8 cellular contexts compared by ENCODE assay signal in the genomic region with DNA sequence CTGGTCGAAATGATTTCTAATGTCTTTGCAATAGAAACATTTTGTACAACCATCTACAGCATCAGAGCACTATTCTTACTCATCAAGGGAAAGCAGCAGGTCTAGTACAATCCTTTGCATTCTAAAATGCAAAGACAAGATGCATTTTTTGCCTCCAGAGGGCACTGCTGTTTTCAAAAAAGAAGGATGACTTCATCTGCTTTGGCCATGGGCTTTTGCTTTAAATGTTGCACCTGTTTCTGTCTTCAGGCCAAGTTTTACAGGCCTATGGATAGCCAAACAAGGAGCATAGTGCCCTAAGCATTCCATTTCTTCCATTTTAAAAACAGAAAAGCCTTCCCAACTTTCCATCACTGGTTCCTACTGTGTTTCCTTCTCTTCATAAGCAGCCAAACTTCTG. TPM values are rescaled to one million over a fixed set of nuclear protein-coding genes. Genes with fewer than 3 reads are reported as not detected.
A peak's percentile ranks its signal among the peaks of the same experiment; 100 is the strongest.
DNase-seq lines count a peak whose midpoint lies in the region; ATAC-seq, FAIRE-seq and TF ChIP-seq lines count a peak whose summit lies in the region.

No MANE protein-coding gene starts in this region.

- H3K36me3 ChIP-seq in HCT116 (ENCODE audit: control insufficient read depth in 1 of 2, insufficient read depth in 2 of 2, low read length in 2 of 2) (0 out of 4 replicates have a peak, but pooled peaks cover 0 to under 1% of the 10 kb centered on the region in 2 experiments), endothelial cell of umbilical vein (ENCODE audit: control insufficient read depth in 2 of 2, extremely low read depth in 1 of 2, insufficient read depth in 2 of 2, low read length in 2 of 2) (no peaks in the 10 kb centered on the region)

- peak; percentile 38 for DNase-seq in DMS114 treated with DMSO at 0.1 percent for 48 hours (lab: John Stamatoyannopoulos, UW; ENCODE audit: unreplicated experiment)
- peak; percentile 51 for DNase-seq in HCT116 (ENCODE audit: low read depth, low spot score)
- DNase-seq in NCI-H2227 treated with DMSO at 0.1 percent for 48 hours (lab: John Stamatoyannopoulos, UW), result peak; percentile 49
- peak; percentile 53 for DNase-seq in activated CD4-positive, alpha-beta T cell treated with anti-CD3 and anti-CD28 coated beads, Interleukin-2, amount 50 U/mL, for 1 hour
- DNase-seq in endothelial cell of umbilical vein (ENCODE audit: low read depth, low spot score), result peak; percentile 64
- peak; percentile 38 for DNase-seq in non-pigmented ciliary epithelial cell (ENCODE audit: low read depth)
- DNase-seq in posterior cingulate gyrus, result no peak

- POLR2A ChIA-PET in HCT116 (lab: Charles Lee) (interaction anchor here (2.0 kb wide), 1 partner anchor 118 kb away, joined by 6 read pairs; no protein-coding TSS in a partner anchor), endothelial cell of umbilical vein (lab: Charles Lee) (no interaction called here)

- intact Hi-C loops in HCT116 (cut with micrococcal nuclease), result loop anchor here (1.0 to 5.0 kb wide), 2 partner anchors 103 to 119 kb away; no protein-coding TSS in a partner anchor
- intact Hi-C loops in endothelial cell of umbilical vein (cut with micrococcal nuclease), result loop anchor here (1.0 to 5.0 kb wide), 3 partner anchors 119 to 468 kb away; no protein-coding TSS in a partner anchor
- intact Hi-C loops in posterior cingulate gyrus (cut with DNase I), result loop anchor here (2.0 kb wide), 1 partner anchor 118 kb away; no protein-coding TSS in a partner anchor

- H3K9me2 ChIP-seq in HCT116 (ENCODE audit: insufficient read depth), result no peaks in the 10 kb centered on the region

- H2AFZ ChIP-seq in HCT116 (ENCODE audit: low read depth, low read length, poor library complexity, severe bottlenecking), result no peak overlapping the region
- H2AFZ ChIP-seq in endothelial cell of umbilical vein (ENCODE audit: low read depth, low read length), result no peak overlapping the region

- H3K9me1 ChIP-seq in endothelial cell of umbilical vein (replicated peaks; ENCODE audit: control insufficient read depth, extremely low read depth, insufficient read depth, low read length), result no peaks in the 10 kb centered on the region

- RAD21 ChIA-PET in HCT116 (lab: Charles Lee; ENCODE audit: low non-redundant PET in 1 of 2, low total read pairs in 2 of 2, uncharacterized antibody in 2 of 2, unreplicated experiment in 2 of 2), result no interaction called here

- H3K4me2 ChIP-seq in HCT116 (ENCODE audit: low read length), result no peak overlapping the region
- H3K4me2 ChIP-seq in endothelial cell of umbilical vein (ENCODE audit: insufficient read depth, low read length), result no peak overlapping the region

- no peaks in the 10 kb centered on the region for H4K20me1 ChIP-seq in HCT116 (ENCODE audit: insufficient read depth)
- no peaks in the 10 kb centered on the region for H4K20me1 ChIP-seq in endothelial cell of umbilical vein (replicated peaks; ENCODE audit: control insufficient read depth, extremely low read depth, insufficient read depth, low read length)

- ATAC-seq in HCT116, result peak; percentile 43; the same call in 1 of the 2 replicates
- ATAC-seq in HG02571 (IDR thresholded peaks at IDR 0.05; ENCODE audit: unreplicated experiment), result no peak

- H3K9ac ChIP-seq in HCT116 (ENCODE audit: low read length) (no peak overlapping the region), endothelial cell of umbilical vein (replicated peaks; ENCODE audit: extremely low read depth, insufficient read depth, low read length) (no peak overlapping the region)

- H3K4me3 ChIP-seq in HCT116 (replicated peaks in 1 of 2; ENCODE audit: low read depth in 1 of 2, low read length in 2 of 2) (no peak overlapping the region), endothelial cell of umbilical vein (replicated peaks in 1 of 3; ENCODE audit: insufficient read depth in 1 of 3, low read depth in 1 of 3, low read length in 3 of 3) (no peak overlapping the region)

- no peaks in the 10 kb centered on the region for H3K27me3 ChIP-seq in HCT116 (ENCODE audit: insufficient read depth, low read length)
- no peaks in the 10 kb centered on the region for H3K27me3 ChIP-seq in endothelial cell of umbilical vein (ENCODE audit: control insufficient read depth in 2 of 2, insufficient read depth in 2 of 2, low read length in 2 of 2)

- dilution Hi-C loops in endothelial cell of umbilical vein (cut with MboI; ENCODE audit: extremely low pct_ligation_motif_present, low sequenced_read_pairs), result no loop called here

- CTCF ChIA-PET in HCT116 (lab: Charles Lee), result interaction anchor here (0.9 kb wide), 1 partner anchor 119 kb away, joined by 8 read pairs; no protein-coding TSS in a partner anchor
- CTCF ChIA-PET in endothelial cell of umbilical vein (lab: Charles Lee), result interaction anchor here (8.8 kb wide), 1 partner anchor 118 kb away, joined by 129 read pairs; a partner anchor contains a TSS

- no TSS peak for BruUV-seq in HCT116 (replicated peaks; lab: Mats Ljungman, UMichigan)
- no TSS peak for BruUV-seq in endothelial cell of umbilical vein (replicated peaks; lab: Mats Ljungman, UMichigan)

- no peaks in the 10 kb centered on the region for H3K9me3 ChIP-seq in HCT116 (ENCODE audit: control insufficient read depth in 1 of 2, insufficient read depth in 1 of 2, low read depth in 1 of 2, low read length in 2 of 2)
- no peaks in the 10 kb centered on the region for H3K9me3 ChIP-seq in endothelial cell of umbilical vein (replicated peaks; ENCODE audit: control insufficient read depth, insufficient read depth, low read length)

- H3K27ac ChIP-seq in HCT116 (ENCODE audit: low read depth, low read length) (no peak overlapping the region), endothelial cell of umbilical vein (ENCODE audit: insufficient read depth, low read depth, low read length) (no peak overlapping the region)

- H3K4me1 ChIP-seq in HCT116 (ENCODE audit: control insufficient read depth in 1 of 2, insufficient read depth in 2 of 2, low read length in 2 of 2), result peaks cover 8 to 17% of the 10 kb centered on the region in 2 experiments
- peaks cover 8% of the 10 kb centered on the region for H3K4me1 ChIP-seq in endothelial cell of umbilical vein (ENCODE audit: control insufficient read depth, extremely low read depth, insufficient read depth, low read length)

- TF ChIP-seq RAD21 in HCT116 (IDR thresholded peaks at IDR 0.05; ENCODE audit: low read depth), result peak; percentile 89

- TF ChIP-seq CTCF in HCT116 (IDR thresholded peaks at IDR 0.05 in 2 of 3, conservative IDR thresholded peaks at IDR 0.05 in 1 of 3; ENCODE audit: borderline replicate concordance in 1 of 3, insufficient read depth in 1 of 3, low read depth in 2 of 3, low read length in 2 of 3) (peak; percentile 58 to 78 (median 61)), endothelial cell of umbilical vein (IDR thresholded peaks at IDR 0.05; ENCODE audit: extremely low read depth in 1 of 2, insufficient read depth in 1 of 2, low read depth in 1 of 2, low read length in 2 of 2) (peak; percentile 51 to 60)

- TF ChIP-seq POLR2A in HCT116 (IDR thresholded peaks at IDR 0.05; ENCODE audit: borderline replicate concordance, extremely low read depth, insufficient read depth, insufficient read length), result no peak
- TF ChIP-seq POLR2A in endothelial cell of umbilical vein (IDR thresholded peaks at IDR 0.05; ENCODE audit: low read depth, low read length), result no peak

- FAIRE-seq in endothelial cell of umbilical vein (lab: Jason Lieb, UNC), result peak; percentile 75

- H3K79me2 ChIP-seq in HCT116 (ENCODE audit: insufficient read depth, low read length) (0 out of 2 replicates have a peak, but pooled peaks cover 4% of the 10 kb centered on the region), endothelial cell of umbilical vein (ENCODE audit: control insufficient read depth, insufficient read depth, low read length) (no peaks in the 10 kb centered on the region)

RNA-seq across cellular contexts. Expression of a gene that starts 3.4 kb away (rescaled TPM):
- total RNA-seq in HCT116 (2021; ENCODE audit: unreplicated experiment) (9.5 TPM), endothelial cell of umbilical vein (9.7 and 12.5 TPM in 2 replicates)
- polyA plus RNA-seq in HCT116 (2012), result 6.3 and 6.8 TPM in 2 replicates
- 10.1 and 10.4 TPM in 2 replicates for polyA plus RNA-seq in endothelial cell of umbilical vein
- 9.4 and 10.7 TPM in 2 replicates for polyA plus RNA-seq in endothelial cell of umbilical vein (2011; cell fraction: cytosol; rRNA removed)
- 12.6 and 13.8 TPM in 2 replicates for polyA plus RNA-seq in endothelial cell of umbilical vein (2011; cell fraction: nucleus; rRNA removed)
- polyA plus RNA-seq in endothelial cell of umbilical vein (2012), result 10.1 and 11.4 TPM in 2 replicates
- polyA minus RNA-seq in endothelial cell of umbilical vein, result 10.4 and 10.8 TPM in 2 replicates
- 3.9 TPM for polyA minus RNA-seq in endothelial cell of umbilical vein (2011; cell fraction: cytosol; rRNA and poly(A)+ RNA removed)
- polyA minus RNA-seq in endothelial cell of umbilical vein (2011; cell fraction: nucleus; rRNA and poly(A)+ RNA removed), result 4.8 and 5.0 TPM in 2 replicates

RNA-seq across cellular contexts. Expression of a gene that starts 3.5 kb away (rescaled TPM):
- 13.1 TPM for total RNA-seq in HCT116 (2021; ENCODE audit: unreplicated experiment)
- polyA plus RNA-seq in HCT116 (2012), result 3.9 and 4.6 TPM in 2 replicates
- 13.8 and 20.5 TPM in 2 replicates for total RNA-seq in endothelial cell of umbilical vein
- 2.3 and 3.2 TPM in 2 replicates for polyA plus RNA-seq in endothelial cell of umbilical vein
- 3.7 and 4.0 TPM in 2 replicates for polyA plus RNA-seq in endothelial cell of umbilical vein (2011; cell fraction: cytosol; rRNA removed)
- polyA plus RNA-seq in endothelial cell of umbilical vein (2011; cell fraction: nucleus; rRNA removed), result 2.3 and 2.7 TPM in 2 replicates
- polyA plus RNA-seq in endothelial cell of umbilical vein (2012), result 7.6 and 9.6 TPM in 2 replicates
- polyA minus RNA-seq in endothelial cell of umbilical vein, result 4.8 and 5.6 TPM in 2 replicates
- polyA minus RNA-seq in endothelial cell of umbilical vein (2011; cell fraction: cytosol; rRNA and poly(A)+ RNA removed), result 10.7 TPM
- 2.5 and 3.3 TPM in 2 replicates for polyA minus RNA-seq in endothelial cell of umbilical vein (2011; cell fraction: nucleus; rRNA and poly(A)+ RNA removed)

RNA-seq across cellular contexts. Expression of a gene that starts 16.8 kb away (rescaled TPM):
- total RNA-seq in HCT116 (2021; ENCODE audit: unreplicated experiment) (0.12 TPM), endothelial cell of umbilical vein (0.99 and 1.4 TPM in 2 replicates)
- polyA plus RNA-seq in HCT116 (2012), result not detected in 2 replicates
- polyA plus RNA-seq in endothelial cell of umbilical vein, result 0.59 and 0.81 TPM in 2 replicates
- 0.24 and 0.26 TPM in 2 replicates for polyA plus RNA-seq in endothelial cell of umbilical vein (2011; cell fraction: cytosol; rRNA removed)
- 4.4 and 5.5 TPM in 2 replicates for polyA plus RNA-seq in endothelial cell of umbilical vein (2011; cell fraction: nucleus; rRNA removed)
- polyA plus RNA-seq in endothelial cell of umbilical vein (2012), result 1.1 and 1.6 TPM in 2 replicates
- 0.75 and 0.83 TPM in 2 replicates for polyA minus RNA-seq in endothelial cell of umbilical vein
- polyA minus RNA-seq in endothelial cell of umbilical vein (2011; cell fraction: cytosol; rRNA and poly(A)+ RNA removed), result not detected
- polyA minus RNA-seq in endothelial cell of umbilical vein (2011; cell fraction: nucleus; rRNA and poly(A)+ RNA removed), result 1.4 and 2.2 TPM in 2 replicates

RNA-seq across cellular contexts. Expression of a gene that starts 45.9 kb away (rescaled TPM):
- total RNA-seq in HCT116 (2021; ENCODE audit: unreplicated experiment) (73.4 TPM), endothelial cell of umbilical vein (110 and 113 TPM in 2 replicates)
- polyA plus RNA-seq in HCT116 (2012), result 15.6 and 23.3 TPM in 2 replicates
- 21.1 and 24.4 TPM in 2 replicates for polyA plus RNA-seq in endothelial cell of umbilical vein
- polyA plus RNA-seq in endothelial cell of umbilical vein (2011; cell fraction: cytosol; rRNA removed), result 28.5 and 36.2 TPM in 2 replicates
- polyA plus RNA-seq in endothelial cell of umbilical vein (2011; cell fraction: nucleus; rRNA removed), result 40.0 and 50.1 TPM in 2 replicates
- polyA plus RNA-seq in endothelial cell of umbilical vein (2012), result 45.8 and 86.1 TPM in 2 replicates
- polyA minus RNA-seq in endothelial cell of umbilical vein, result 62.6 and 78.6 TPM in 2 replicates
- polyA minus RNA-seq in endothelial cell of umbilical vein (2011; cell fraction: cytosol; rRNA and poly(A)+ RNA removed), result 29.5 TPM
- polyA minus RNA-seq in endothelial cell of umbilical vein (2011; cell fraction: nucleus; rRNA and poly(A)+ RNA removed), result 35.2 and 47.9 TPM in 2 replicates

Comparison
In these comparisons a context has a peak if more than half of its experiments do, and no peak if none do; other contexts are left out.
1. DNase-seq: peak in DMS114 treated with DMSO at 0.1 percent for 48 hours (single experiment), HCT116 (single experiment), NCI-H2227 treated with DMSO at 0.1 percent for 48 hours (single experiment), activated CD4-positive, alpha-beta T cell treated with anti-CD3 and anti-CD28 coated beads, Interleukin-2, amount 50 U/mL, for 1 hour (single experiment), endothelial cell of umbilical vein (single experiment) and non-pigmented ciliary epithelial cell (single experiment); none in posterior cingulate gyrus (0 of 10).